20 cellular contexts compared by ENCODE assay signal in the genomic region with DNA sequence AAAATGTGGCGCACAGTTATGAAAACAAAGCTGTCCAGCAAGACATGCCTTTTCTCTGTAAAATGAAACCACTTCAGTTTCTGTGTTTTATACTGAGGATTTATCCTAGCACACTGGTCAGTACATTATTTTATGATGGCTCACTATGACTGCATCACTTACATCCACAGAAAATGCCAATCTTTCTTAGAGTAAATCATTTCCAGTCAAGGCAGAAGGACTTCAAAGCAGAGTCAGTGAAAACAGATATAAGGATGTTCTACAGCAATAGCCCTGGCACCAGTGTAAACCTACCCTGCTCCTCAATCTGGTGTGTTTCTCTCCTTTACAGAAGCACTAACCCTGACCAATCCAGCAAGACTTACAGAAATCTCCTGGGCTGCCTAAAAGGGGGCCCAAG.
DNase-seq lines count a peak whose midpoint lies in the region; ATAC-seq and TF ChIP-seq lines count a peak whose summit lies in the region.
"Had no signal": no experiment of that assay in that cellular context is flagged by ENCODE, and none has a peak within 500 bp of the region (broad histone marks: within the 10 kb centered on the region; RNA-seq: fewer than 3 reads in every experiment).

No MANE protein-coding gene starts in this region.

- ATAC-seq in HG03025 (IDR thresholded peaks at IDR 0.05; ENCODE audit: low FRiP score, unreplicated experiment) (no peak), HG02870 (IDR thresholded peaks at IDR 0.05; ENCODE audit: unreplicated experiment) (no peak)
- ATAC-seq: body of pancreas; left lung; natural killer cell treated with Interleukin-12 subunit alpha and Interleukin-12 subunit beta and Interleukin-15 and Interleukin-18, amount 100 ng/mL, for 72 hours; right lobe of liver had no signal

- TF ChIP-seq CTCF in fibroblast of the aortic adventitia (IDR thresholded peaks at IDR 0.05; ENCODE audit: insufficient read depth, low read length) = no peak

- H3K4me3 ChIP-seq in fibroblast of the aortic adventitia (ENCODE audit: low read depth, low read length) = no peak overlapping the region
- H3K4me3 ChIP-seq: body of pancreas, esophagus squamous epithelium, left lung, MG63, right lobe of liver, upper lobe of left lung had no signal

- peak; percentile 8 for DNase-seq in NCI-H748 (lab: John Stamatoyannopoulos, UW; ENCODE audit: unreplicated experiment)
- no peak for DNase-seq in NCI-H748 treated with DMSO at 0.1 percent for 48 hours (lab: John Stamatoyannopoulos, UW)
- peak; percentile 46 for DNase-seq in amniotic epithelial cell (ENCODE audit: low read depth)
- DNase-seq in fibroblast of the aortic adventitia (ENCODE audit: low read depth) = peak; percentile 19
- DNase-seq in stromal cell of bone marrow (ENCODE audit: low read depth) = peak; percentile 28
- DNase-seq in NCI-H82 (lab: John Stamatoyannopoulos, UW) = no peak
- DNase-seq: activated CD4-positive, alpha-beta T cell treated with anti-CD3 and anti-CD28 coated beads for 48 hours; BE2C; body of pancreas; esophagus squamous epithelium; head of caudate nucleus; left lung; MG63; right lobe of liver; Right ventricle myocardium superior; stimulated activated CD8-positive, alpha-beta memory T cell treated with anti-CD3 and anti-CD28 coated beads, Interleukin-4, amount 100 ng/mL, for 48 hours; upper lobe of left lung had no signal

Comparison
In these comparisons a context has a peak if more than half of its experiments do, and no peak if none do; other contexts are left out.
1. DNase-seq: peak in NCI-H748 (single experiment), amniotic epithelial cell (single experiment), fibroblast of the aortic adventitia (single experiment) and stromal cell of bone marrow (single experiment); none in NCI-H748 treated with DMSO at 0.1 percent for 48 hours (single experiment) and NCI-H82 (single experiment).